In the genomic region with DNA sequence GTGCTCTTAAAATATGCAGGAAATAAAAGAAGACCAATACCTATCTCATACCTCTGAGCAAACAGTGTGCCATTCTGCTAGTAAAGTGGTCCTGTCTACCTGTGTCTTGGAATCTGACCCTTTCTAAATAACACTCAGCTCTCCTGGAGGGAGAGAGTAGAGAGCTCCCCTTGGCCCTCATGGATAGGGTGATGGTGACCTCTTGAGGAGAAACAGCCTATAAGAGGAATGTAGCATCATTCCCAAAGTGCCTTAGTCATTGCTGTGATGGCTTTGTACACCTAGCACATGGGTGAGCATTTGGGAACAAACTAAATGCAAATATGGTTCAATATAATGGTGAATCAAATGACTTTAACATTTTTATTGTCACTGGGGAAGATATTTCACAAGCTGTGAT, we compare ENCODE assay signal across 17 cellular contexts. TPM values are rescaled to one million over a fixed set of nuclear protein-coding genes. Genes with fewer than 3 reads are reported as not detected.
DNase-seq lines count a peak whose midpoint lies in the region; ATAC-seq and TF ChIP-seq lines count a peak whose summit lies in the region.
"Had no signal": no experiment of that assay in that cellular context is flagged by ENCODE, and none has a peak within 500 bp of the region (broad histone marks: within the 10 kb centered on the region; RNA-seq: fewer than 3 reads in every experiment).

No MANE protein-coding gene starts in this region.

- BruUV-seq in PC-3 (replicated peaks; lab: Mats Ljungman, UMichigan): no TSS peak

- H3K79me2 ChIP-seq in PC-3 (ENCODE audit: low read length): no peaks in the 10 kb centered on the region

- H3K27ac ChIP-seq in 22Rv1: no peak overlapping the region
- no peak overlapping the region for H3K27ac ChIP-seq in PC-3 (ENCODE audit: low read length)
- no peak overlapping the region for H3K27ac ChIP-seq in foreskin keratinocyte
- H3K27ac ChIP-seq: esophagus squamous epithelium, SK-N-MC had no signal

- POLR2A ChIA-PET in PC-3 (lab: Charles Lee; ENCODE audit: unreplicated experiment): no interaction called here

- DNase-seq in EH (ENCODE audit: low read depth): peak; percentile 50
- DNase-seq in PC-3: peak; percentile 1
- DNase-seq in foreskin keratinocyte: peak in 1 of 2 donors; percentile 30
- no peak for DNase-seq in stimulated activated naive CD4-positive, alpha-beta T cell treated with Interleukin-2 at 50 U/mL for 16 hours (lab: John Stamatoyannopoulos, UW)
- no peak for DNase-seq in COR-L47 (lab: John Stamatoyannopoulos, UW)
- DNase-seq: activated B cell treated with CpG ODN at 0.5 μM for 24 hours; C1 segment of cervical spinal cord; esophagus squamous epithelium; NCI-H510A treated with DMSO at 0.1 percent for 48 hours; stimulated activated CD4-positive, alpha-beta T cell treated with anti-CD3 and anti-CD28 coated beads, Interleukin-2, amount 100 ng/mL, for 48 hours; stimulated activated naive CD4-positive, alpha-beta T cell had no signal

- H3K9me2 ChIP-seq in PC-3 (replicated peaks; ENCODE audit: low read length): no peaks in the 10 kb centered on the region

- H3F3A ChIP-seq in PC-3 (ENCODE audit: low read length, unreplicated experiment): no peaks in the 10 kb centered on the region

- H4K20me1 ChIP-seq in PC-3 (ENCODE audit: low read length): no peaks in the 10 kb centered on the region

- ATAC-seq in PC-3 (no peak), foreskin keratinocyte (peak; percentile 44), HG03354 (IDR thresholded peaks at IDR 0.05; ENCODE audit: poor library complexity, severe bottlenecking, unreplicated experiment) (no peak), GM18502 (IDR thresholded peaks at IDR 0.05; ENCODE audit: poor library complexity, unreplicated experiment) (no peak)

- intact Hi-C loops in PC-3 (cut with micrococcal nuclease): loop anchor here (5.0 kb wide), 1 partner anchor 155 kb away; the partner anchor contains the start of gene C3orf49

- no peaks in the 10 kb centered on the region for H3K9me3 ChIP-seq in PC-3 (ENCODE audit: low read length)
- H3K9me3 ChIP-seq: esophagus squamous epithelium had no signal

- H3K4me3 ChIP-seq in PC-3 (ENCODE audit: low read length): no peak overlapping the region
- H3K4me3 ChIP-seq: esophagus squamous epithelium, SK-N-MC had no signal

- H3K4me1 ChIP-seq in PC-3 (ENCODE audit: insufficient read depth, low read length) (no peaks in the 10 kb centered on the region), foreskin keratinocyte (no peaks in the 10 kb centered on the region)
- H3K4me1 ChIP-seq: esophagus squamous epithelium had no signal

- no peak overlapping the region for H2AFZ ChIP-seq in PC-3 (ENCODE audit: low read length)

- H3K9ac ChIP-seq in PC-3 (ENCODE audit: low read length): no peak overlapping the region

- no peaks in the 10 kb centered on the region for H3K36me3 ChIP-seq in PC-3 (ENCODE audit: low read depth, low read length)
- H3K36me3 ChIP-seq: esophagus squamous epithelium had no signal

- H3K27me3 ChIP-seq in PC-3 (ENCODE audit: low read length) (no peaks in the 10 kb centered on the region), foreskin keratinocyte (no peaks in the 10 kb centered on the region)
- H3K27me3 ChIP-seq: esophagus squamous epithelium had no signal

- H3K4me2 ChIP-seq in PC-3 (ENCODE audit: low read length): no peak overlapping the region

- CTCF ChIA-PET in PC-3 (lab: Charles Lee): no interaction called here

- TF ChIP-seq CTCF in 22Rv1 (IDR thresholded peaks at IDR 0.05): peak; percentile 37
- no peak for TF ChIP-seq CTCF in PC-3 (conservative IDR thresholded peaks at IDR 0.05; ENCODE audit: low read depth, low read length)
- peak; percentile 61 for TF ChIP-seq CTCF in foreskin keratinocyte (conservative IDR thresholded peaks at IDR 0.05)

RNA-seq across cellular contexts. Expression of gene SNTN, which starts 10.0 kb away (rescaled TPM):
- not detected in 2 replicates for total RNA-seq in PC-3 (2014; rRNA removed)
- not detected in 2 replicates for total RNA-seq in foreskin keratinocyte
- not detected in 2 replicates for polyA plus RNA-seq in foreskin keratinocyte
- total RNA-seq: activated B cell treated with CpG ODN at 0.5 μM for 24 hours, chondrocyte, esophagus squamous epithelium, renal cortical epithelial cell had no signal

Comparison
In these comparisons a context has a peak if more than half of its experiments do, and no peak if none do; other contexts are left out.
1. DNase-seq: peak in EH (single experiment) and PC-3 (single experiment); none in stimulated activated naive CD4-positive, alpha-beta T cell treated with Interleukin-2 at 50 U/mL for 16 hours (single experiment) and COR-L47 (single experiment).